In the genomic region with DNA sequence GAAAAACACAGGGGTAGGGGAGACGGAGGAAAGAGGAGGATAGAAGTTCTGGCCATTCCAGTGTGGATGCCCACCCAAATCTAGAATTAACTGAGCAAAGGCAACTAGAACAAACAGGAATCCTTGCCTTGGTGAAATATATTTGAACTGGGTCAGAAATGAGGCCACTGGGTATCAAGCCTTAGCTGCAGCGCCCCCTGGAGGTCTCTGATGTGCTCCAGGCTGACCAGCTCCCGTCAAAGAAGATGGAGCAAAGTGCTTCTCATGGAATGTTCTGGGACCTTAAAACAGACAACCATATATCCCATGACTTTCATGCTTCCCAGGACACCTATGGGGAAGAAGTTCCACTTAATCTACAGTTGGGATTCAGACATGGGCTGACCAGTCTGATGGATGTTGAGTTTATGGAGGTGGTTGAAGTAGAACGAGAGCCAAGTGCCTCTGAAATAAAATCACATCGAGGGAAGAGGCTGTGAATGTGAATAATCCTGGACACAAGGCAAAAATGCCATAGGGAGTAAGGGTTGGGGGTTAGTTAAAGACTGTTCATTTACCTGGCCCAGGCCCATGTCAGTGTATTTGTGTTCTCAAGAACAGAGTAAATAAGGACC, we compare ENCODE assay signal across 8 cellular contexts. TPM values are rescaled to one million over a fixed set of nuclear protein-coding genes. Genes with fewer than 3 reads are reported as not detected.
DNase-seq lines count a peak whose midpoint lies in the region; ATAC-seq and TF ChIP-seq lines count a peak whose summit lies in the region.

No MANE protein-coding gene starts in this region.

- no peaks in the 10 kb centered on the region for H3K4me1 ChIP-seq in heart right ventricle
- H3K4me1 ChIP-seq in spleen = no peaks in the 10 kb centered on the region

- peaks cover 8% of the 10 kb centered on the region for H3K9me3 Mint-ChIP-seq in activated naive CD4-positive, alpha-beta T cell treated with anti-CD3 and anti-CD28 coated beads for 36 hours

- H3K36me3 Mint-ChIP-seq in activated naive CD4-positive, alpha-beta T cell treated with anti-CD3 and anti-CD28 coated beads for 36 hours (ENCODE audit: low read depth) = peaks cover 1% of the 10 kb centered on the region

- H3K4me3 Mint-ChIP-seq in activated naive CD4-positive, alpha-beta T cell treated with anti-CD3 and anti-CD28 coated beads for 36 hours = no peak overlapping the region

- TF ChIP-seq CTCF in AG04450 (IDR thresholded peaks at IDR 0.05; ENCODE audit: low read depth, low read length) (peak; percentile 52), heart right ventricle (IDR thresholded peaks at IDR 0.05) (peak; percentile 32 to 79 (median 70)), spleen (IDR thresholded peaks at IDR 0.05 in 8 of 11, conservative IDR thresholded peaks at IDR 0.05 in 3 of 11) (peak; percentile 27 to 78 (median 57))

- DNase-seq in AG04450 (ENCODE audit: low read depth, low spot score) (no peak), H7 (peak; percentile 76), SK-N-DZ (ENCODE audit: low spot score) (peak; percentile 14), heart right ventricle (peak; percentile 71 to 74), spleen (peak; percentile 90)
- DNase-seq in activated naive CD4-positive, alpha-beta T cell treated with anti-CD3 and anti-CD28 coated beads for 36 hours = peak; percentile 77

- intact Hi-C loops in activated naive CD4-positive, alpha-beta T cell treated with anti-CD3 and anti-CD28 coated beads for 36 hours (cut with micrococcal nuclease) = no loop called here
- intact Hi-C loops in heart right ventricle (cut with DNase I) (no loop called here), spleen (cut with DNase I; ENCODE audit: low total_unique reads) (no loop called here)

- ATAC-seq in heart right ventricle (peak in 3 of 8 donors; percentile 49 to 87 (median 55)), GM18520 (IDR thresholded peaks at IDR 0.05; ENCODE audit: unreplicated experiment) (no peak), GM19351 (IDR thresholded peaks at IDR 0.05; ENCODE audit: unreplicated experiment) (no peak)

- peaks cover 5% of the 10 kb centered on the region for H3K27me3 Mint-ChIP-seq in activated naive CD4-positive, alpha-beta T cell treated with anti-CD3 and anti-CD28 coated beads for 36 hours (ENCODE audit: low read depth)

- H3K27me3 ChIP-seq in AG04450 (ENCODE audit: control insufficient read depth, insufficient read depth, low read length) (peaks cover 26% of the 10 kb centered on the region), H7 (ENCODE audit: control insufficient read depth, insufficient read depth, low read length) (no peaks in the 10 kb centered on the region), heart right ventricle (peaks cover 0 to 21% (median 0%) of the 10 kb centered on the region in 7 donors), spleen (replicated peaks in 1 of 7) (no peaks in the 10 kb centered on the region)

- H3K9me3 ChIP-seq in AG04450 (ENCODE audit: control insufficient read depth, insufficient read depth, low read length) = peaks cover 16% of the 10 kb centered on the region
- peaks cover 0 to 15% (median 3%) of the 10 kb centered on the region in 11 donors for H3K9me3 ChIP-seq in heart right ventricle
- peaks cover 0 to 19% (median 15%) of the 10 kb centered on the region in 8 donors for H3K9me3 ChIP-seq in spleen

- no peak overlapping the region for H3K27ac Mint-ChIP-seq in activated naive CD4-positive, alpha-beta T cell treated with anti-CD3 and anti-CD28 coated beads for 36 hours

- H3K4me3 ChIP-seq in AG04450 (ENCODE audit: low read depth, low read length) (no peak overlapping the region), H7 (ENCODE audit: insufficient read depth, low read depth, low read length) (no peak overlapping the region), heart right ventricle (no peak overlapping the region), spleen (no peak overlapping the region)

- 49 to 62% methylated on average over 5 of the region's 5 CpGs for WGBS in heart right ventricle, 2 donors
- 40 to 71% (median 51%) methylated on average over 5 of the region's 5 CpGs for WGBS in spleen, 5 donors

- TF ChIP-seq POLR2A in spleen (IDR thresholded peaks at IDR 0.05) = no peak

- POLR2A ChIA-PET in AG04450 (lab: Yijun Ruan, JAX) = no interaction called here

- H3K27ac ChIP-seq in AG04450 (ENCODE audit: low read depth, low read length) = no peak overlapping the region
- no peak overlapping the region for H3K27ac ChIP-seq in heart right ventricle
- H3K27ac ChIP-seq in spleen = no peak overlapping the region

- CTCF ChIA-PET in AG04450 (lab: Charles Lee) = interaction anchor here (0.6 to 1.4 kb wide), 6 partner anchors 10 to 498 kb away, joined by 3 to 4 read pairs (median 3); no protein-coding TSS in a partner anchor
- CTCF ChIA-PET in activated naive CD4-positive, alpha-beta T cell treated with anti-CD3 and anti-CD28 coated beads for 36 hours (lab: Charles Lee) = interaction anchor here (0.6 to 4.7 kb wide), 16 partner anchors 10 to 238 kb away, joined by 3 to 43 read pairs (median 4); no protein-coding TSS in a partner anchor

- peaks cover 28% of the 10 kb centered on the region for H3K36me3 ChIP-seq in H7 (replicated peaks; ENCODE audit: control insufficient read depth, insufficient read depth, low read length)
- no peaks in the 10 kb centered on the region for H3K36me3 ChIP-seq in heart right ventricle
- no peaks in the 10 kb centered on the region for H3K36me3 ChIP-seq in spleen

- no peaks in the 10 kb centered on the region for H3K4me1 Mint-ChIP-seq in activated naive CD4-positive, alpha-beta T cell treated with anti-CD3 and anti-CD28 coated beads for 36 hours (ENCODE audit: low read depth)

RNA-seq across cellular contexts. Expression of gene HLA-DPB1, which starts 50.4 kb away (rescaled TPM):
- 0.94 and 1.6 TPM in 2 replicates for polyA plus RNA-seq in AG04450 (2011; rRNA removed)
- 2.0 and 2.2 TPM in 2 replicates for polyA minus RNA-seq in AG04450 (2011; rRNA and poly(A)+ RNA removed)
- 27.6 and 29.3 TPM in 2 replicates for total RNA-seq in H7 (2014; rRNA removed; shearing (Covaris generic))
- polyA plus RNA-seq in SK-N-DZ (2014; cell fraction: cytosol; rRNA removed) = 8.2 and 8.5 TPM in 2 replicates
- 0.69 and 0.83 TPM in 2 replicates for polyA plus RNA-seq in SK-N-DZ (2014; cell fraction: nucleus; rRNA removed)
- total RNA-seq in activated naive CD4-positive, alpha-beta T cell treated with anti-CD3 and anti-CD28 coated beads for 36 hours = 1 to 10 TPM; 2.8 to 4.0 TPM
- total RNA-seq in heart right ventricle = 100 to 1,000 TPM in 1 of 10 donors, 10 to 100 TPM in 9; 19.2 to 264 (median 34.8) TPM
- 10 to 100 TPM; 18.7 to 48.2 TPM for polyA plus RNA-seq in heart right ventricle
- 100 to 1,000 TPM; 209 to 647 (median 414) TPM for total RNA-seq in spleen
- polyA plus RNA-seq in spleen = 100 to 1,000 TPM; 543 to 817 (median 574) TPM

RNA-seq across cellular contexts. Expression of gene HLA-DPA1, which starts 52.8 kb away (rescaled TPM):
- polyA plus RNA-seq in AG04450 (2011; rRNA removed) = 0.10 and 0.15 TPM in 2 replicates
- polyA minus RNA-seq in AG04450 (2011; rRNA and poly(A)+ RNA removed) = not detected in 2 replicates
- total RNA-seq in H7 (2014; rRNA removed; shearing (Covaris generic)) = 3.6 and 4.9 TPM in 2 replicates
- polyA plus RNA-seq in SK-N-DZ (2014; cell fraction: cytosol; rRNA removed) = not detected in 2 replicates
- 0.06 TPM in 1 of 2 replicates, not detected in the other for polyA plus RNA-seq in SK-N-DZ (2014; cell fraction: nucleus; rRNA removed)
- 10 to 100 TPM; 12.1 to 15.3 TPM for total RNA-seq in activated naive CD4-positive, alpha-beta T cell treated with anti-CD3 and anti-CD28 coated beads for 36 hours
- 100 to 1,000 TPM in 1 of 10 donors, 10 to 100 TPM in 9; 17.8 to 328 (median 53.6) TPM for total RNA-seq in heart right ventricle
- 10 to 100 TPM; 18.2 to 24.3 TPM for polyA plus RNA-seq in heart right ventricle
- 100 to 1,000 TPM; 253 to 621 (median 517) TPM for total RNA-seq in spleen
- 100 to 1,000 TPM; 346 to 466 (median 352) TPM for polyA plus RNA-seq in spleen
